Comparison of ENCODE assay signal across 28 cellular contexts in the genomic region with DNA sequence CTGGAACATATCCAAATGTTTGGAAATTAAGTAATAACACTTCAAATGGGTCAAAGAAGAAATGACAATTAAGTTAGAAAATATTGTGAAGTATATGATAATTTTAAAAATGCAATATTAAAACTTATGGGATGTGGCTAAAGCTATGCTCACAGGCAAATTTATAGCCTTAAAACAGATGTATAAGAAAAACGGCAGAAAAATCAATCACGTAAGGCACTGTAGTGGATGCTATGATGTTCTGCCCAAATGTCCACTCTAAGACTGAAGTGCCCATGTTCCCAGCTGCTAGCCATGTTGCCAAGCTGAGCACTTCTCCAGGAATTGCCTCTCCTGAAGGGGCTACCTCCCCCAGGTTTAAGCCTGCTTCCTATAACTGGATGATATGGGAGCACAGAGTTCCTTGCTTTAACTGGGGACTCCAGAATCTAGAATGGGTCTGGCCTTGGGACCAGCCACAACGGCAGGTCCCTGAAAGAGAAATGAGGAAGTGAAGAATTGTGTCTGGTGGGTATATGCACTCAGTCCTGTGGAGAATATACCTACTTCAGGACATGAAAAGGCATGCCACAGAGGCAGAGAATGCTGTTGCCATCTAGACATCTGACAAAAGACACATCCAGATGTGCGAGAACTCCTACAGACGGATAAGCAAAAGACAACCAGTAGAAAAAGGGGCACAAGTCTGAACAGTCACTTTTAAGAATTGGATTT.
"Had no signal": no experiment of that assay in that cellular context is flagged by ENCODE, and none has a peak within 500 bp of the region (broad histone marks: within the 10 kb centered on the region; RNA-seq: fewer than 3 reads in every experiment).

No MANE protein-coding gene starts in this region.

- H3K27ac ChIP-seq: adrenal gland, body of pancreas, left ventricle myocardium inferior, neutrophil, right lobe of liver, thyroid gland, upper lobe of left lung, vagina, WERI-Rb-1 had no signal

- H3K4me3 ChIP-seq: adrenal gland, body of pancreas, left ventricle myocardium inferior, right lobe of liver, thyroid gland, upper lobe of left lung, vagina had no signal

- H3K27me3 ChIP-seq: adrenal gland, body of pancreas, right lobe of liver, thyroid gland, upper lobe of left lung, vagina had no signal

- DNase-seq: activated CD4-positive, alpha-beta T cell treated with anti-CD3 and anti-CD28 coated beads for 48 hours; activated CD4-positive, alpha-beta T cell treated with anti-CD3 and anti-CD28 coated beads, Interleukin-2, amount 50 U/mL, for 48 hours; activated CD8-positive, alpha-beta memory T cell treated with anti-CD3 and anti-CD28 coated beads for 24 hours; activated effector memory CD4-positive, alpha-beta T cell treated with Interleukin-2 at 50 U/mL for 16 hours; activated naive CD4-positive, alpha-beta T cell treated with Interleukin-2 at 50 U/mL for 16 hours; adrenal gland; aorta; body of pancreas; dermis blood vessel endothelial cell; effector CD4-positive, alpha-beta T cell; glutamatergic neuron; left ventricle myocardium inferior; naive B cell; nephron progenitor cell; stimulated activated CD4-positive, alpha-beta T cell treated with anti-CD3 and anti-CD28 coated beads, Interleukin-2, amount 100 ng/mL, for 48 hours; substantia nigra; T-helper 9 cell; thyroid gland; upper lobe of left lung; WERI-Rb-1 had no signal

- H3K36me3 ChIP-seq: adrenal gland, left ventricle myocardium inferior, neutrophil, right lobe of liver, thyroid gland, upper lobe of left lung, vagina, WERI-Rb-1 had no signal

- H3K9me3 ChIP-seq: body of pancreas, neutrophil, thyroid gland had no signal

- H3K4me1 ChIP-seq: body of pancreas, left ventricle myocardium inferior, thyroid gland had no signal

- FAIRE-seq: colon, endometrium, frontal cortex, islet of Langerhans had no signal

- ATAC-seq: activated CD4-positive, CD25-positive, alpha-beta regulatory T cell treated with anti-CD3 and anti-CD28 coated beads, Interleukin-2, amount 50 U/mL, for 24 hours; body of pancreas; right lobe of liver had no signal
